In the genomic region with DNA sequence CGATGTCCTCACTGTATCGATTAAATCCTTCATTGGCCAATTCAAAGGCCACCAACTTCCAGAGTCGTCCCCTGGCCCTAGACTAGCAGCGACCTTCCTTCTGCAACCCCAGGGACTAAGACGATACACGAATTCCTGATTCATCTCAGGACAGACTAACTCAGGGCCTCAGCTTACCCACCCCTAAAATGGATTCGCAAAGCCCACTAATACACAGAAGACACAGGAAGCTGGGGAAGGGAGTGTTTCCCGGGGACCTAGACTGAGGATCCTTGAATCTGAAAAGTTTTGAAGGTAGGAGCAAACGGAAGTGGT, we compare ENCODE assay signal across 8 cellular contexts. TPM values are rescaled to one million over a fixed set of nuclear protein-coding genes. Genes with fewer than 3 reads are reported as not detected.
DNase-seq lines count a peak whose midpoint lies in the region; ATAC-seq and TF ChIP-seq lines count a peak whose summit lies in the region.

No MANE protein-coding gene starts in this region.

- DNase-seq in cardiac muscle cell (ENCODE audit: low read depth in 1 of 2, low spot score in 1 of 2) (no peak), Right ventricle myocardium inferior (ENCODE audit: missing footprints) (no peak), astrocyte of the spinal cord (ENCODE audit: low read depth, low spot score) (no peak), lower lobe of right lung (no peak), vagina (ENCODE audit: extremely low spot score in 2 of 2) (no peak), hypothalamus (lab: John Stamatoyannopoulos, UW) (no peak)

- no peak for TF ChIP-seq POLR2A in vagina (IDR thresholded peaks at IDR 0.05)

- no peaks in the 10 kb centered on the region for H3K27me3 ChIP-seq in cardiac muscle cell
- H3K27me3 ChIP-seq in lower lobe of right lung (ENCODE audit: low read depth): no peaks in the 10 kb centered on the region
- no peaks in the 10 kb centered on the region for H3K27me3 ChIP-seq in vagina

- ATAC-seq in Right ventricle myocardium inferior (no peak), lower lobe of right lung (no peak), HG03354 (IDR thresholded peaks at IDR 0.05; ENCODE audit: poor library complexity, severe bottlenecking, unreplicated experiment) (no peak), HG02678 (IDR thresholded peaks at IDR 0.05; ENCODE audit: unreplicated experiment) (no peak)

- in situ Hi-C loops in astrocyte of the spinal cord (cut with HindIII; ENCODE audit: low sequenced_read_pairs): no loop called here

- TF ChIP-seq CTCF in cardiac muscle cell (IDR thresholded peaks at IDR 0.05; ENCODE audit: low read depth, low read length) (no peak), astrocyte of the spinal cord (IDR thresholded peaks at IDR 0.05; ENCODE audit: low read depth, low read length) (no peak), lower lobe of right lung (IDR thresholded peaks at IDR 0.05) (no peak), vagina (IDR thresholded peaks at IDR 0.05) (no peak)

- H3K4me3 ChIP-seq in cardiac muscle cell (peak overlapping the region; percentile 82), astrocyte of the spinal cord (ENCODE audit: low read depth, low read length) (peak overlapping the region; percentile 96), lower lobe of right lung (peak overlapping the region; percentile 100), vagina (peak overlapping the region; percentile 64 to 91)

- H3K36me3 ChIP-seq in cardiac muscle cell: peaks cover 12% of the 10 kb centered on the region
- peaks cover 31% of the 10 kb centered on the region for H3K36me3 ChIP-seq in lower lobe of right lung
- H3K36me3 ChIP-seq in vagina: peaks cover 0 to 17% of the 10 kb centered on the region in 2 donors

- H3K4me1 ChIP-seq in cardiac muscle cell (ENCODE audit: low read depth): peaks cover 10% of the 10 kb centered on the region
- H3K4me1 ChIP-seq in lower lobe of right lung: peaks cover 39% of the 10 kb centered on the region
- peaks cover 44% of the 10 kb centered on the region for H3K4me1 ChIP-seq in vagina

- H3K9me3 ChIP-seq in cardiac muscle cell (ENCODE audit: low read depth) (no peaks in the 10 kb centered on the region), lower lobe of right lung (no peaks in the 10 kb centered on the region), vagina (no peaks in the 10 kb centered on the region)

- H3K27ac ChIP-seq in cardiac muscle cell (peak overlapping the region; percentile 94), lower lobe of right lung (peak overlapping the region; percentile 99), vagina (peak overlapping the region; percentile 93)

- intact Hi-C loops in Right ventricle myocardium inferior (cut with DNase I): loop anchor here (2.0 kb wide), 2 partner anchors 62 to 120 kb away; no protein-coding TSS in a partner anchor
- intact Hi-C loops in lower lobe of right lung (cut with DNase I): no loop called here
- intact Hi-C loops in vagina (cut with DNase I): no loop called here

RNA-seq across cellular contexts. Expression of a gene that starts 0.5 kb away (rescaled TPM):
- 100 and 147 TPM in 2 replicates for total RNA-seq in cardiac muscle cell
- polyA plus RNA-seq in cardiac muscle cell: 137 and 180 TPM in 2 replicates
- total RNA-seq in Right ventricle myocardium inferior: 80.3 TPM
- total RNA-seq in lower lobe of right lung: 96.0 TPM
- 87.4 TPM for total RNA-seq in vagina

RNA-seq across cellular contexts. Expression of a gene that starts 3.1 kb away (rescaled TPM):
- total RNA-seq in cardiac muscle cell: not detected in 2 replicates
- polyA plus RNA-seq in cardiac muscle cell: not detected in 2 replicates
- total RNA-seq in Right ventricle myocardium inferior: not detected
- not detected for total RNA-seq in lower lobe of right lung
- not detected for total RNA-seq in vagina

RNA-seq across cellular contexts. Expression of a gene that starts 9.9 kb away (rescaled TPM):
- total RNA-seq in cardiac muscle cell (49.9 and 54.2 TPM in 2 replicates), Right ventricle myocardium inferior (46.1 TPM), lower lobe of right lung (22.7 TPM), vagina (19.9 TPM)
- 59.7 and 101 TPM in 2 replicates for polyA plus RNA-seq in cardiac muscle cell

RNA-seq across cellular contexts. Expression of a gene that starts 21.9 kb away (rescaled TPM):
- total RNA-seq in cardiac muscle cell (4.3 and 5.4 TPM in 2 replicates), Right ventricle myocardium inferior (3.7 TPM), lower lobe of right lung (14.8 TPM), vagina (5.6 TPM)
- polyA plus RNA-seq in cardiac muscle cell: 5.6 and 7.3 TPM in 2 replicates

RNA-seq across cellular contexts. Expression of a gene that starts 22.2 kb away (rescaled TPM):
- 189 and 417 TPM in 2 replicates for total RNA-seq in cardiac muscle cell
- 119 and 161 TPM in 2 replicates for polyA plus RNA-seq in cardiac muscle cell
- 81.3 TPM for total RNA-seq in Right ventricle myocardium inferior
- 200 TPM for total RNA-seq in lower lobe of right lung
- total RNA-seq in vagina: 314 TPM
